Comparison of ENCODE assay signal across 8 cellular contexts in the genomic region with DNA sequence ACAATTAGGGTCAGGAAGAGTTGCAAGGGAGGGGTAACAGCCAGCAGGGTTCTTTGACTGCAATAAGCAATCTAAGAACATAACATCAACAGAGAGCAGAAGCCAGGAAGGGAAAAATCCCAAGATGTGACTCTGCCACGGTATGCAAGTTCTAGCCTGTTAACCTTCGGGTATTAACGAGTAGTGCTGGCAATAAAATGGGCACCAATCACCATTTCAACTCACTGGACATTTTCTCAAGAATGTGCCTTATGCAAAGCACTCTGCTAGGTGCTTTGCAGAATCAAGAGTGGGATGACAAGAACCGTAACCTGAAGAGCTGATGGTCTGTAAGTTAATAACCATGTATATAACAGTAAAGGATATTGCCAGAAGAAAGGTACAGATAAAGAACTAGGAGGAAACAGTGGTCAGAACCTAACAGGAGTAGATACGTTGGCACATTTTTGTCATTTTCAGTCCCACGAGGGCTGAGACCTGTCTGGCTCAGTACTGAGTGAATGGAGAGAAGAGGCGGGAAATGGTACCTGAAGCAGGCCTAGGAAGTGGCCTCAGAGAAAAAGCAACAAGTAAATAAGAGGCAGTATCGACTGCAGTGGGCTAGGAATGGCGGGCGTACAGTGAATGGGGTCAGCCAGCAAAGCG. TPM values are rescaled to one million over a fixed set of nuclear protein-coding genes. Genes with fewer than 3 reads are reported as not detected.
DNase-seq lines count a peak whose midpoint lies in the region; ATAC-seq and TF ChIP-seq lines count a peak whose summit lies in the region.

No MANE protein-coding gene starts in this region.

- peaks cover 0 to 9% (median 0%) of the 10 kb centered on the region in 7 donors for H3K27me3 ChIP-seq in spleen (replicated peaks in 1 of 7)

- H3K27ac Mint-ChIP-seq in activated naive CD8-positive, alpha-beta T cell treated with anti-CD3 and anti-CD28 coated beads, Interleukin-2, amount 50 U/mL, for 24 hours = peak overlapping the region; percentile 97

- H3K27me3 Mint-ChIP-seq in activated naive CD8-positive, alpha-beta T cell treated with anti-CD3 and anti-CD28 coated beads, Interleukin-2, amount 50 U/mL, for 24 hours = no peaks in the 10 kb centered on the region

- H3K36me3 Mint-ChIP-seq in activated naive CD8-positive, alpha-beta T cell treated with anti-CD3 and anti-CD28 coated beads, Interleukin-2, amount 50 U/mL, for 24 hours (ENCODE audit: low read depth) = peaks cover 12% of the 10 kb centered on the region

- intact Hi-C loops in spleen (cut with DNase I; ENCODE audit: low total_unique reads) = loop anchor here (5.0 kb wide), 1 partner anchor 143 kb away; no protein-coding TSS in a partner anchor

- TF ChIP-seq CTCF in spleen (IDR thresholded peaks at IDR 0.05 in 8 of 11, conservative IDR thresholded peaks at IDR 0.05 in 3 of 11) = no peak

- H3K9me3 ChIP-seq in iPS-18c (ENCODE audit: control insufficient read depth, insufficient read depth, low read length) (no peaks in the 10 kb centered on the region), spleen (no peaks in the 10 kb centered on the region)

- peak overlapping the region; percentile 92 for H3K4me3 Mint-ChIP-seq in activated naive CD8-positive, alpha-beta T cell treated with anti-CD3 and anti-CD28 coated beads, Interleukin-2, amount 50 U/mL, for 24 hours

- peaks cover 0 to 57% (median 33%) of the 10 kb centered on the region in 6 donors for H3K4me1 ChIP-seq in spleen

- H3K36me3 ChIP-seq in spleen = no peaks in the 10 kb centered on the region

- H3K9me3 Mint-ChIP-seq in activated naive CD8-positive, alpha-beta T cell treated with anti-CD3 and anti-CD28 coated beads, Interleukin-2, amount 50 U/mL, for 24 hours = no peaks in the 10 kb centered on the region

- H3K4me3 ChIP-seq in Jurkat, Clone E6-1 (ENCODE audit: low read length) = peak overlapping the region; percentile 83
- peak overlapping the region; percentile 88 for H3K4me3 ChIP-seq in iPS-18c (ENCODE audit: insufficient read depth, low read depth, low read length)
- peak overlapping the region; percentile 75 to 96 (median 89) for H3K4me3 ChIP-seq in spleen

- ATAC-seq in GM19467 (IDR thresholded peaks at IDR 0.05; ENCODE audit: unreplicated experiment) = peak; percentile 2
- no peak for ATAC-seq in activated naive CD8-positive, alpha-beta T cell treated with anti-CD3 and anti-CD28 coated beads, Interleukin-2, amount 50 U/mL, for 24 hours
- ATAC-seq in HG03378 (IDR thresholded peaks at IDR 0.05; ENCODE audit: unreplicated experiment) = no peak

- WGBS in spleen, 5 donors = 26 to 29% (median 27%) methylated on average over 11 of the region's 11 CpGs

- DNase-seq in EH (ENCODE audit: low read depth) (peak; percentile 13), spleen (no peak), mucosa of gallbladder (ENCODE audit: low spot score) (no peak)
- peak; percentile 32 for DNase-seq in Jurkat, Clone E6-1 (ENCODE audit: low read depth, low spot score)
- peak; percentile 2 for DNase-seq in activated naive CD8-positive, alpha-beta T cell treated with anti-CD3 and anti-CD28 coated beads, Interleukin-2, amount 50 U/mL, for 24 hours

- peak overlapping the region; percentile 73 to 92 (median 91) for H3K27ac ChIP-seq in spleen

- no peak for TF ChIP-seq POLR2A in spleen (IDR thresholded peaks at IDR 0.05)

- peaks cover 40% of the 10 kb centered on the region for H3K4me1 Mint-ChIP-seq in activated naive CD8-positive, alpha-beta T cell treated with anti-CD3 and anti-CD28 coated beads, Interleukin-2, amount 50 U/mL, for 24 hours

RNA-seq across cellular contexts. Expression of a gene that starts 2.7 kb away (rescaled TPM):
- polyA plus RNA-seq in Jurkat, Clone E6-1 (2012; ENCODE audit: insufficient read depth, insufficient read length) = 11.0 TPM
- total RNA-seq in spleen (1 to 10 TPM; 2.7 to 4.5 (median 3.8) TPM), mucosa of gallbladder (43.1 TPM)
- polyA plus RNA-seq in spleen = under 1 TPM; 0.58 to 0.76 (median 0.72) TPM

Comparison
In these comparisons a context has a peak if more than half of its experiments do, and no peak if none do; other contexts are left out.
1. DNase-seq: peak in EH (single experiment), Jurkat, Clone E6-1 (single experiment) and activated naive CD8-positive, alpha-beta T cell treated with anti-CD3 and anti-CD28 coated beads, Interleukin-2, amount 50 U/mL, for 24 hours (single experiment); none in spleen (single experiment) and mucosa of gallbladder (single experiment).
2. Peak in every context shown above with its lines, with median percentiles within 50 percentile points of each other: H3K4me3 ChIP-seq.